1 cellular context compared by ENCODE assay signal in genomic region chr1:25875154-25875855, GRCh38.
TF ChIP-seq lines count a peak whose summit lies in the region.

TSS of gene PAQR7 (minus strand) at chr1:25875708. CDS start at chr1:25863839, 11,869 bp downstream.

TF ChIP-seq in K562, 482 proteins besides CTCF, POLR2A, EP300 and RAD21 (continued from another document):
- peak; percentile 89 for TF ChIP-seq ARID4B (CRISPR knock-in tag; IDR thresholded peaks at IDR 0.05)
- TF ChIP-seq ARID3A (IDR thresholded peaks at IDR 0.05; ENCODE audit: borderline replicate concordance, low read depth, low read length): no peak
- no peak for TF ChIP-seq SRSF7 (optimal IDR thresholded peaks at IDR 0.05; ENCODE audit: low read depth, low read length)
- no peak for TF ChIP-seq DEAF1 (CRISPR knock-in tag; IDR thresholded peaks at IDR 0.05)
- no peak for TF ChIP-seq BRF1 (IDR thresholded peaks at IDR 0.05; ENCODE audit: borderline replicate concordance, extremely low read depth, insufficient read length)
- TF ChIP-seq NR4A1 (CRISPR knock-in tag; IDR thresholded peaks at IDR 0.05): peak; percentile 97; the same call in 1 of the 2 replicates
- TF ChIP-seq NR4A1 (tag; IDR thresholded peaks at IDR 0.05): peak; percentile 79; the same call in 1 of the 2 replicates
- no peak for TF ChIP-seq TFAM (CRISPR knock-in tag; conservative IDR thresholded peaks at IDR 0.05)
- 0 out of 2 replicates have a peak, but pooled peaks have one; percentile 51 for TF ChIP-seq E2F4 (CRISPR knock-in tag; IDR thresholded peaks at IDR 0.05; ENCODE audit: low read depth)
- 0 out of 2 replicates have a peak, but pooled peaks have one; percentile 74 for TF ChIP-seq ZNF395 (CRISPR knock-in tag; IDR thresholded peaks at IDR 0.05)
- TF ChIP-seq CREB3L1 (IDR thresholded peaks at IDR 0.05; ENCODE audit: borderline replicate concordance, low read depth): peak; percentile 80
- no peak for TF ChIP-seq HSF4 (CRISPR knock-in tag; IDR thresholded peaks at IDR 0.05; ENCODE audit: borderline replicate concordance)
- peak; percentile 99 for TF ChIP-seq L3MBTL2 (IDR thresholded peaks at IDR 0.05)
- TF ChIP-seq HLTF (IDR thresholded peaks at IDR 0.05): 0 out of 2 replicates have a peak, but pooled peaks have one; percentile 59
- TF ChIP-seq TCF7L2 (IDR thresholded peaks at IDR 0.05; ENCODE audit: low read depth, low read length): no peak
- TF ChIP-seq TFAP4 (CRISPR knock-in tag; IDR thresholded peaks at IDR 0.05; ENCODE audit: borderline replicate concordance): peak; percentile 80; the same call in 1 of the 2 replicates
- no peak for TF ChIP-seq ZNF239 (CRISPR knock-in tag; IDR thresholded peaks at IDR 0.05)
- TF ChIP-seq TEAD2 (tag; IDR thresholded peaks at IDR 0.05): no peak
- TF ChIP-seq HMBOX1 (IDR thresholded peaks at IDR 0.05): no peak
- TF ChIP-seq ZBTB7A (IDR thresholded peaks at IDR 0.05; ENCODE audit: borderline replicate concordance, control insufficient read depth, low read depth, low read length): peak; percentile 17; the same call in 1 of the 2 replicates
- no peak for TF ChIP-seq ZNF347 (CRISPR knock-in tag; IDR thresholded peaks at IDR 0.05; ENCODE audit: low read depth)
- no peak for TF ChIP-seq PHB2 (IDR thresholded peaks at IDR 0.05; ENCODE audit: low read depth)
- TF ChIP-seq ZC3H4 (CRISPR knock-in tag; IDR thresholded peaks at IDR 0.05; ENCODE audit: borderline replicate concordance): no peak
- peak; percentile 61 for TF ChIP-seq SUPT5H (IDR thresholded peaks at IDR 0.05)
